Comparison of ENCODE assay signal across 14 cellular contexts in the genomic region with DNA sequence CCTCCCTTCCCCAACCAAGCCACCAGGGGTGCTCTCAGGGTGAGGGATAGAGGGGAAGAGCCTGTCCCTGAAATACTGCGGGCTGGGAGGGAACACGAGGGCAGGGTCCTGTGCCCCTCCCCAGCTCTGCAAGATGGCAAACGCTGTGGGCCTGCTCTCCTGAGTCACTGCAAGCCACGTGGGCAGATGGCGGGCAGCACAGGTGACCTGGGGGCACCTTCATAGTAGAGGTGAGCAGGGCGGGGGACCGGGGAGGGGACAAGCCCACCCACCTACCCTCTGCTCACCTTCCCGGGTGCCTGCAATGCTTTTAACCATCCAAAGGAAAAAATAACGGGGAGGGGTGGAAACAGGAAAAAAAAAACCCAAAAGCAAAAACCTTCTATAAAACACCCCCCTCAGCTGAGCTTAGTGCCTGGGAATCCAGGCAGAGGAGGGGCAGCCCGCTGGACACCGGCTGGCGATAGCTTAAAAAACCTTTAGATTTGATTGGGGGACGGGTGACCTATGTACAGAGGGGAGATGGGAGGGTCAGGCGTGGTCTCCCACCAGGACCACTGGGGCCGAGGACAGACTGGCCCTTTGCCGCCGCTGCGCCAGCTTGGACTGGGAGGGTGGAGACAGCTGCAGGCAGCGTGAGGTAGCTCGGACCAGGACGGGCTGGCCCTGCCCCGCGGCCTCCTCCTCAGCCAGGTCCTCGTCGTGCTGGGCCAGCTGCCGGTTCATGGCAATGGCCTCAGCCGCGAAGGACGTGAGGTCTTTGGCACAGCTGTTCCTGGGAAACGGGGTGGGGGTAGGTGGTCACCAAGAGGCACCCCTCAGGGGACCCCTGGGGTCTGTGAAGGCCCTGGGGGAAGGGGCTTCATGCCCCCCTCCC. TPM values are rescaled to one million over a fixed set of nuclear protein-coding genes. Genes with fewer than 3 reads are reported as not detected.
DNase-seq lines count a peak whose midpoint lies in the region; ATAC-seq, FAIRE-seq and TF ChIP-seq lines count a peak whose summit lies in the region.
"Had no signal": no experiment of that assay in that cellular context is flagged by ENCODE, and none has a peak within 500 bp of the region (broad histone marks: within the 10 kb centered on the region; RNA-seq: fewer than 3 reads in every experiment).

No MANE protein-coding gene starts in this region.

- 55 to 56% (median 55%) methylated on average over 14 to 30 of the region's 30 CpGs for WGBS in adrenal gland, 4 donors
- 97% methylated on average over 13 of the region's 30 CpGs for WGBS in HepG2 (ENCODE audit: low lambda C conversion rate)
- WGBS in tibial nerve, 2 donors: 76 to 77% methylated on average over 18 to 30 of the region's 30 CpGs

- intact Hi-C loops in activated naive CD4-positive, alpha-beta T cell treated with anti-CD3 and anti-CD28 coated beads for 36 hours (cut with micrococcal nuclease): no loop called here
- intact Hi-C loops in adrenal gland (cut with DNase I): no loop called here
- intact Hi-C loops in HepG2 (cut with micrococcal nuclease; ENCODE audit: unreplicated experiment): no loop called here

- no peak for FAIRE-seq in HepG2 (lab: Jason Lieb, UNC)
- FAIRE-seq: colon had no signal

- H3K27me3 Mint-ChIP-seq in activated naive CD4-positive, alpha-beta T cell treated with anti-CD3 and anti-CD28 coated beads for 36 hours (ENCODE audit: low read depth): no peaks in the 10 kb centered on the region

- no peak for TF ChIP-seq EP300 in HepG2 (IDR thresholded peaks at IDR 0.05; ENCODE audit: low read depth in 2 of 2, low read length in 2 of 2)
- TF ChIP-seq EP300 in HepG2 (CRISPR knock-in tag; IDR thresholded peaks at IDR 0.05; ENCODE audit: borderline replicate concordance): no peak
- peak in 1 of 2 donors; percentile 1 for TF ChIP-seq EP300 in tibial nerve (IDR thresholded peaks at IDR 0.05)

- no peak for TF ChIP-seq RAD21 in HepG2 (CRISPR knock-in tag; IDR thresholded peaks at IDR 0.05)

- H4K20me1 ChIP-seq in HepG2 (ENCODE audit: insufficient read depth, low read length): no peaks in the 10 kb centered on the region

- CTCF ChIA-PET in activated naive CD4-positive, alpha-beta T cell treated with anti-CD3 and anti-CD28 coated beads for 36 hours (lab: Charles Lee): interaction anchor here (0.6 kb wide), 2 partner anchors 36 to 110 kb away, joined by 3 to 5 read pairs; no protein-coding TSS in a partner anchor
- CTCF ChIA-PET in HepG2 (lab: Yijun Ruan, JAX; ENCODE audit: low intra/inter-chr PET ratio, low total read pairs): no interaction called here

- H3K4me3 Mint-ChIP-seq in activated naive CD4-positive, alpha-beta T cell treated with anti-CD3 and anti-CD28 coated beads for 36 hours: peak overlapping the region; percentile 21

- peak overlapping the region; percentile 24 for H3K27ac Mint-ChIP-seq in activated naive CD4-positive, alpha-beta T cell treated with anti-CD3 and anti-CD28 coated beads for 36 hours

- POLR2A ChIA-PET in HepG2 (lab: Yijun Ruan, JAX): interaction anchor here (1.2 to 2.6 kb wide), 4 partner anchors 9 to 22 kb away, joined by 3 to 8 read pairs (median 6); no protein-coding TSS in a partner anchor

- H3K4me1 ChIP-seq in adrenal gland (replicated peaks in 1 of 2): peaks cover 52 to 60% of the 10 kb centered on the region in 2 donors
- H3K4me1 ChIP-seq in HepG2 (ENCODE audit: insufficient read depth, low read length): no peaks in the 10 kb centered on the region
- H3K4me1 ChIP-seq in tibial nerve: peaks cover 0 to 77% (median 45%) of the 10 kb centered on the region in 4 donors

- H3K4me3 ChIP-seq in adrenal gland: no peak overlapping the region
- H3K4me3 ChIP-seq in HepG2 (replicated peaks in 1 of 3; ENCODE audit: insufficient read depth in 1 of 3, low read depth in 2 of 3, low read length in 3 of 3): no peak overlapping the region
- H3K4me3 ChIP-seq in tibial nerve: no peak overlapping the region

- ATAC-seq in HepG2: peak; percentile 8; the same call in 2 of the 3 replicates

- H3K9ac ChIP-seq in HepG2 (ENCODE audit: insufficient read depth, low read depth, low read length): no peak overlapping the region

- H3K27ac ChIP-seq in adrenal gland (peak overlapping the region; percentile 43 to 98 (median 93)), HepG2 (ENCODE audit: extremely low read length, insufficient read depth, low read length) (no peak overlapping the region), tibial nerve (peak overlapping the region; percentile 36 to 99 (median 99))

- BruUV-seq in HepG2 (replicated peaks; lab: Mats Ljungman, UMichigan): no TSS peak

- no peaks in the 10 kb centered on the region for H3K79me2 ChIP-seq in HepG2 (ENCODE audit: insufficient read depth, low read length)

- H3K9me3 Mint-ChIP-seq in activated naive CD4-positive, alpha-beta T cell treated with anti-CD3 and anti-CD28 coated beads for 36 hours: peaks cover 10% of the 10 kb centered on the region

- TF ChIP-seq POLR2A in adrenal gland (IDR thresholded peaks at IDR 0.05) (peak in 1 of 2 donors; percentile 55), HepG2 (IDR thresholded peaks at IDR 0.05; ENCODE audit: insufficient read depth in 1 of 2, low read depth in 2 of 2, low read length in 2 of 2) (no peak), tibial nerve (IDR thresholded peaks at IDR 0.05) (no peak)

- H2AFZ ChIP-seq in HepG2 (ENCODE audit: low read length): no peak overlapping the region

- H3K36me3 ChIP-seq in adrenal gland (replicated peaks in 1 of 2) (peaks cover 0 to 64% of the 10 kb centered on the region in 2 donors), HepG2 (replicated peaks in 1 of 2; ENCODE audit: control insufficient read depth in 1 of 2, insufficient read depth in 2 of 2, low read length in 2 of 2) (peaks cover 15 to 42% of the 10 kb centered on the region in 2 experiments; a peak in 4 of 5 replicates), tibial nerve (peaks cover 0 to 58% (median 33%) of the 10 kb centered on the region in 3 donors)

- no peak for DNase-seq in activated naive CD4-positive, alpha-beta T cell treated with anti-CD3 and anti-CD28 coated beads for 36 hours
- no peak for DNase-seq in activated naive CD4-positive, alpha-beta T cell treated with anti-CD3 and anti-CD28 coated beads, Interleukin-2, amount 50 U/mL, for 16 hours
- DNase-seq in adrenal gland: peak; percentile 69 to 85 (median 81)
- no peak for DNase-seq in HepG2 (ENCODE audit: low spot score)
- DNase-seq in tibial nerve (ENCODE audit: low spot score in 2 of 2): no peak
- no peak for DNase-seq in activated CD4-positive, CD25-positive, alpha-beta regulatory T cell treated with anti-CD3 and anti-CD28 coated beads, Interleukin-2, amount 50 U/mL, for 72 hours
- DNase-seq in inferior parietal cortex (ENCODE audit: extremely low spot score): no peak
- no peak for DNase-seq in NCI-H446 (lab: John Stamatoyannopoulos, UW)
- DNase-seq: activated gamma-delta T cell treated with Interleukin-2 at 50 U/mL for 16 hours; NCI-H1048; NCI-H510A treated with DMSO at 0.1 percent for 48 hours; RPMI8226; stimulated activated CD4-positive, alpha-beta T cell treated with anti-CD3 and anti-CD28 coated beads, Interleukin-4, amount 100 ng/mL, for 4 hours had no signal

- TF ChIP-seq CTCF in adrenal gland (IDR thresholded peaks at IDR 0.05): no peak
- TF ChIP-seq CTCF in HepG2 (CRISPR knock-in tag; IDR thresholded peaks at IDR 0.05): no peak
- no peak for TF ChIP-seq CTCF in tibial nerve (IDR thresholded peaks at IDR 0.05)

- peaks cover 15% of the 10 kb centered on the region for H3K36me3 Mint-ChIP-seq in activated naive CD4-positive, alpha-beta T cell treated with anti-CD3 and anti-CD28 coated beads for 36 hours (ENCODE audit: low read depth)

- H3K9me3 ChIP-seq in adrenal gland (replicated peaks in 1 of 3) (peaks cover 0 to 6% (median 0%) of the 10 kb centered on the region in 3 donors), HepG2 (ENCODE audit: low read length) (no peaks in the 10 kb centered on the region), tibial nerve (peaks cover 0 to 13% (median 3%) of the 10 kb centered on the region in 4 donors)

- H3K4me2 ChIP-seq in HepG2 (ENCODE audit: low read depth, low read length): no peak overlapping the region

- H3K4me1 Mint-ChIP-seq in activated naive CD4-positive, alpha-beta T cell treated with anti-CD3 and anti-CD28 coated beads for 36 hours (ENCODE audit: low read depth): peaks cover 33% of the 10 kb centered on the region

- H3K27me3 ChIP-seq in adrenal gland (no peaks in the 10 kb centered on the region), HepG2 (ENCODE audit: control insufficient read depth in 1 of 2, insufficient read depth in 2 of 2, low read length in 2 of 2) (no peaks in the 10 kb centered on the region), tibial nerve (no peaks in the 10 kb centered on the region)

- in situ Hi-C loops in HepG2 (cut with HindIII; ENCODE audit: extremely low pct_ligation_motif_present, low pct_unique_long_range_greater_than_20kb): no loop called here

RNA-seq across cellular contexts. Expression of gene MKNK2, which starts 11.7 kb away (rescaled TPM):
- total RNA-seq in activated naive CD4-positive, alpha-beta T cell treated with anti-CD3 and anti-CD28 coated beads for 36 hours: 100 to 1,000 TPM; 155 to 157 TPM
- total RNA-seq in adrenal gland (100 to 1,000 TPM; 106 to 440 (median 171) TPM), HepG2 (2016; rRNA removed; fragmentation: Illumina TruSeq; extraction: Trizol) (35.5 and 44.9 TPM in 2 replicates), tibial nerve (100 to 1,000 TPM; 126 to 265 (median 152) TPM)
- polyA plus RNA-seq in adrenal gland (100 to 1,000 TPM in 2 of 3 donors, 10 to 100 TPM in 1; 30.4 to 238 (median 140) TPM), HepG2 (2011; rRNA removed) (112 and 129 TPM in 2 replicates)
- total RNA-seq in HepG2 (2016; cell fraction: cytosol; rRNA removed; fragmentation: Illumina TruSeq; extraction: Trizol; ENCODE audit: low read depth): 52.3 and 57.0 TPM in 2 replicates
- total RNA-seq in HepG2 (2016; cell fraction: insoluble cytoplasmic fraction; rRNA removed; fragmentation: Illumina TruSeq; extraction: Trizol): 30.7 and 45.2 TPM in 2 replicates
- 90.7 and 98.8 TPM in 2 replicates for total RNA-seq in HepG2 (2016; cell fraction: membrane; rRNA removed; fragmentation: Illumina TruSeq; extraction: Trizol)
- total RNA-seq in HepG2 (2016; cell fraction: nucleus; rRNA removed; fragmentation: Illumina TruSeq; extraction: Trizol): 29.7 and 31.4 TPM in 2 replicates
- 75.6 and 125 TPM in 2 replicates for polyA plus RNA-seq in HepG2 (2011; cell fraction: cytosol; rRNA removed)
- 253 and 307 TPM in 2 replicates for polyA plus RNA-seq in HepG2 (2011; cell fraction: nucleus; rRNA removed)
- 68.1 and 73.6 TPM in 2 replicates for polyA plus RNA-seq in HepG2 (2012)
- polyA plus RNA-seq in HepG2 (2016; cell fraction: cytosol; fragmentation: Illumina TruSeq; extraction: Trizol; ENCODE audit: low read depth): 65.6 and 66.5 TPM in 2 replicates
- polyA plus RNA-seq in HepG2 (2016; cell fraction: insoluble cytoplasmic fraction; fragmentation: Illumina TruSeq; extraction: Trizol; ENCODE audit: low read depth): 34.0 and 45.2 TPM in 2 replicates
- polyA plus RNA-seq in HepG2 (2016; cell fraction: membrane; fragmentation: Illumina TruSeq; extraction: Trizol; ENCODE audit: low read depth): 77.4 and 85.7 TPM in 2 replicates
- polyA plus RNA-seq in HepG2 (2016; cell fraction: nucleus; fragmentation: Illumina TruSeq; extraction: Trizol; ENCODE audit: insufficient read depth, low read depth): 73.2 and 74.3 TPM in 2 replicates
- polyA minus RNA-seq in HepG2 (2011; rRNA and poly(A)+ RNA removed; ENCODE audit: low replicate concordance): 79.7 and 204 TPM in 2 replicates
- polyA minus RNA-seq in HepG2 (2011; cell fraction: cytosol; rRNA and poly(A)+ RNA removed): 99.9 and 101 TPM in 2 replicates
- 40.2 and 51.7 TPM in 2 replicates for polyA minus RNA-seq in HepG2 (2011; cell fraction: nucleus; rRNA and poly(A)+ RNA removed)

RNA-seq across cellular contexts. Expression of gene BTBD2, which starts 23.8 kb away (rescaled TPM):
- 10 to 100 TPM; 37.0 to 49.0 TPM for total RNA-seq in activated naive CD4-positive, alpha-beta T cell treated with anti-CD3 and anti-CD28 coated beads for 36 hours
- total RNA-seq in adrenal gland (100 to 1,000 TPM in 1 of 8 donors, 10 to 100 TPM in 7; 55.0 to 122 (median 82.4) TPM), HepG2 (2016; rRNA removed; fragmentation: Illumina TruSeq; extraction: Trizol) (28.1 and 30.9 TPM in 2 replicates), tibial nerve (10 to 100 TPM; 54.0 to 94.5 (median 73.5) TPM)
- polyA plus RNA-seq in adrenal gland (10 to 100 TPM; 11.8 to 87.5 (median 57.7) TPM), HepG2 (2011; rRNA removed) (45.3 and 45.6 TPM in 2 replicates)
- 33.3 and 38.0 TPM in 2 replicates for total RNA-seq in HepG2 (2016; cell fraction: cytosol; rRNA removed; fragmentation: Illumina TruSeq; extraction: Trizol; ENCODE audit: low read depth)
- 26.7 and 27.1 TPM in 2 replicates for total RNA-seq in HepG2 (2016; cell fraction: insoluble cytoplasmic fraction; rRNA removed; fragmentation: Illumina TruSeq; extraction: Trizol)
- 73.7 and 74.9 TPM in 2 replicates for total RNA-seq in HepG2 (2016; cell fraction: membrane; rRNA removed; fragmentation: Illumina TruSeq; extraction: Trizol)
- total RNA-seq in HepG2 (2016; cell fraction: nucleus; rRNA removed; fragmentation: Illumina TruSeq; extraction: Trizol): 18.7 and 18.8 TPM in 2 replicates
- polyA plus RNA-seq in HepG2 (2011; cell fraction: cytosol; rRNA removed): 23.9 and 43.2 TPM in 2 replicates
- 43.1 and 48.6 TPM in 2 replicates for polyA plus RNA-seq in HepG2 (2011; cell fraction: nucleus; rRNA removed)
- polyA plus RNA-seq in HepG2 (2012): 46.5 and 49.0 TPM in 2 replicates
- 74.0 and 79.4 TPM in 2 replicates for polyA plus RNA-seq in HepG2 (2016; cell fraction: cytosol; fragmentation: Illumina TruSeq; extraction: Trizol; ENCODE audit: low read depth)
- polyA plus RNA-seq in HepG2 (2016; cell fraction: insoluble cytoplasmic fraction; fragmentation: Illumina TruSeq; extraction: Trizol; ENCODE audit: low read depth): 39.4 and 51.6 TPM in 2 replicates
- 106 and 123 TPM in 2 replicates for polyA plus RNA-seq in HepG2 (2016; cell fraction: membrane; fragmentation: Illumina TruSeq; extraction: Trizol; ENCODE audit: low read depth)
- 43.6 and 45.5 TPM in 2 replicates for polyA plus RNA-seq in HepG2 (2016; cell fraction: nucleus; fragmentation: Illumina TruSeq; extraction: Trizol; ENCODE audit: insufficient read depth, low read depth)
- polyA minus RNA-seq in HepG2 (2011; rRNA and poly(A)+ RNA removed; ENCODE audit: low replicate concordance): 32.8 and 55.6 TPM in 2 replicates
- polyA minus RNA-seq in HepG2 (2011; cell fraction: cytosol; rRNA and poly(A)+ RNA removed): 39.1 and 43.2 TPM in 2 replicates
- 10.3 and 12.1 TPM in 2 replicates for polyA minus RNA-seq in HepG2 (2011; cell fraction: nucleus; rRNA and poly(A)+ RNA removed)

RNA-seq across cellular contexts. Expression of gene MOB3A, which starts 56.8 kb away (rescaled TPM):
- 10 to 100 TPM; 43.7 to 44.1 TPM for total RNA-seq in activated naive CD4-positive, alpha-beta T cell treated with anti-CD3 and anti-CD28 coated beads for 36 hours
- total RNA-seq in adrenal gland (10 to 100 TPM; 25.5 to 54.0 (median 45.2) TPM), HepG2 (2016; rRNA removed; fragmentation: Illumina TruSeq; extraction: Trizol) (3.5 and 4.3 TPM in 2 replicates), tibial nerve (10 to 100 TPM; 31.7 to 70.8 (median 35.2) TPM)
- polyA plus RNA-seq in adrenal gland (10 to 100 TPM; 13.6 to 22.4 (median 16.0) TPM), HepG2 (2011; rRNA removed) (17.8 and 20.3 TPM in 2 replicates)
- 2.2 and 2.7 TPM in 2 replicates for total RNA-seq in HepG2 (2016; cell fraction: cytosol; rRNA removed; fragmentation: Illumina TruSeq; extraction: Trizol; ENCODE audit: low read depth)
- 3.5 and 4.0 TPM in 2 replicates for total RNA-seq in HepG2 (2016; cell fraction: insoluble cytoplasmic fraction; rRNA removed; fragmentation: Illumina TruSeq; extraction: Trizol)
- 2.7 and 3.2 TPM in 2 replicates for total RNA-seq in HepG2 (2016; cell fraction: membrane; rRNA removed; fragmentation: Illumina TruSeq; extraction: Trizol)
- total RNA-seq in HepG2 (2016; cell fraction: nucleus; rRNA removed; fragmentation: Illumina TruSeq; extraction: Trizol): 2.4 and 2.5 TPM in 2 replicates
- 13.9 and 16.9 TPM in 2 replicates for polyA plus RNA-seq in HepG2 (2011; cell fraction: cytosol; rRNA removed)
- polyA plus RNA-seq in HepG2 (2011; cell fraction: nucleus; rRNA removed): 10.8 and 12.6 TPM in 2 replicates
- polyA plus RNA-seq in HepG2 (2012): 6.2 and 6.8 TPM in 2 replicates
- polyA plus RNA-seq in HepG2 (2016; cell fraction: cytosol; fragmentation: Illumina TruSeq; extraction: Trizol; ENCODE audit: low read depth): 0.97 and 1.0 TPM in 2 replicates
- polyA plus RNA-seq in HepG2 (2016; cell fraction: insoluble cytoplasmic fraction; fragmentation: Illumina TruSeq; extraction: Trizol; ENCODE audit: low read depth): 6.2 and 7.9 TPM in 2 replicates
- polyA plus RNA-seq in HepG2 (2016; cell fraction: membrane; fragmentation: Illumina TruSeq; extraction: Trizol; ENCODE audit: low read depth): 2.8 TPM in 2 replicates
- polyA plus RNA-seq in HepG2 (2016; cell fraction: nucleus; fragmentation: Illumina TruSeq; extraction: Trizol; ENCODE audit: insufficient read depth, low read depth): 6.6 and 6.8 TPM in 2 replicates
- 23.6 and 71.5 TPM in 2 replicates for polyA minus RNA-seq in HepG2 (2011; rRNA and poly(A)+ RNA removed; ENCODE audit: low replicate concordance)
- polyA minus RNA-seq in HepG2 (2011; cell fraction: cytosol; rRNA and poly(A)+ RNA removed): 19.3 and 25.0 TPM in 2 replicates
- 5.3 and 6.0 TPM in 2 replicates for polyA minus RNA-seq in HepG2 (2011; cell fraction: nucleus; rRNA and poly(A)+ RNA removed)

RNA-seq across cellular contexts. Expression of gene IZUMO4, which starts 57.4 kb away (rescaled TPM):
- total RNA-seq in activated naive CD4-positive, alpha-beta T cell treated with anti-CD3 and anti-CD28 coated beads for 36 hours: 10 to 100 TPM; 13.1 to 14.2 TPM
- 1 to 10 TPM in 6 of 8 donors, under 1 TPM in 2; 0.69 to 8.7 (median 2.1) TPM for total RNA-seq in adrenal gland
- polyA plus RNA-seq in adrenal gland: 10 to 100 TPM in 2 of 3 donors, 1 to 10 TPM in 1; 2.6 to 24.6 (median 17.4) TPM
- total RNA-seq in HepG2 (2016; rRNA removed; fragmentation: Illumina TruSeq; extraction: Trizol): 0.24 and 0.77 TPM in 2 replicates
- total RNA-seq in HepG2 (2016; cell fraction: cytosol; rRNA removed; fragmentation: Illumina TruSeq; extraction: Trizol; ENCODE audit: low read depth): 0.79 and 0.91 TPM in 2 replicates
- total RNA-seq in HepG2 (2016; cell fraction: insoluble cytoplasmic fraction; rRNA removed; fragmentation: Illumina TruSeq; extraction: Trizol): 0.34 and 1.5 TPM in 2 replicates
- 0.83 and 1.5 TPM in 2 replicates for total RNA-seq in HepG2 (2016; cell fraction: membrane; rRNA removed; fragmentation: Illumina TruSeq; extraction: Trizol)
- total RNA-seq in HepG2 (2016; cell fraction: nucleus; rRNA removed; fragmentation: Illumina TruSeq; extraction: Trizol): 1.1 and 2.5 TPM in 2 replicates
- 3.9 and 4.1 TPM in 2 replicates for polyA plus RNA-seq in HepG2 (2011; rRNA removed)
- 0.55 and 0.75 TPM in 2 replicates for polyA plus RNA-seq in HepG2 (2011; cell fraction: cytosol; rRNA removed)
- polyA plus RNA-seq in HepG2 (2011; cell fraction: nucleus; rRNA removed): 66.6 and 91.0 TPM in 2 replicates
- polyA plus RNA-seq in HepG2 (2012): 1.7 and 4.4 TPM in 2 replicates
- polyA plus RNA-seq in HepG2 (2016; cell fraction: cytosol; fragmentation: Illumina TruSeq; extraction: Trizol; ENCODE audit: low read depth): 0.57 and 1.2 TPM in 2 replicates
- 0.45 and 0.53 TPM in 2 replicates for polyA plus RNA-seq in HepG2 (2016; cell fraction: insoluble cytoplasmic fraction; fragmentation: Illumina TruSeq; extraction: Trizol; ENCODE audit: low read depth)
- polyA plus RNA-seq in HepG2 (2016; cell fraction: membrane; fragmentation: Illumina TruSeq; extraction: Trizol; ENCODE audit: low read depth): 0.94 TPM in 2 replicates
- 4.3 and 6.3 TPM in 2 replicates for polyA plus RNA-seq in HepG2 (2016; cell fraction: nucleus; fragmentation: Illumina TruSeq; extraction: Trizol; ENCODE audit: insufficient read depth, low read depth)
- 0.54 and 2.7 TPM in 2 replicates for polyA minus RNA-seq in HepG2 (2011; rRNA and poly(A)+ RNA removed; ENCODE audit: low replicate concordance)
- polyA minus RNA-seq in HepG2 (2011; cell fraction: cytosol; rRNA and poly(A)+ RNA removed): not detected in 2 replicates
- polyA minus RNA-seq in HepG2 (2011; cell fraction: nucleus; rRNA and poly(A)+ RNA removed): 1.9 and 4.2 TPM in 2 replicates
- total RNA-seq in tibial nerve: 10 to 100 TPM; 28.6 to 46.3 (median 33.2) TPM

Comparison
In these comparisons a context has a peak if more than half of its experiments do, and no peak if none do; other contexts are left out.
1. DNase-seq: peak in adrenal gland (7 of 7); none in activated naive CD4-positive, alpha-beta T cell treated with anti-CD3 and anti-CD28 coated beads for 36 hours (single experiment), activated naive CD4-positive, alpha-beta T cell treated with anti-CD3 and anti-CD28 coated beads, Interleukin-2, amount 50 U/mL, for 16 hours (single experiment), HepG2 (single experiment), tibial nerve (0 of 2), activated CD4-positive, CD25-positive, alpha-beta regulatory T cell treated with anti-CD3 and anti-CD28 coated beads, Interleukin-2, amount 50 U/mL, for 72 hours (single experiment), inferior parietal cortex (single experiment) and NCI-H446 (0 of 2).